In the genomic region with DNA sequence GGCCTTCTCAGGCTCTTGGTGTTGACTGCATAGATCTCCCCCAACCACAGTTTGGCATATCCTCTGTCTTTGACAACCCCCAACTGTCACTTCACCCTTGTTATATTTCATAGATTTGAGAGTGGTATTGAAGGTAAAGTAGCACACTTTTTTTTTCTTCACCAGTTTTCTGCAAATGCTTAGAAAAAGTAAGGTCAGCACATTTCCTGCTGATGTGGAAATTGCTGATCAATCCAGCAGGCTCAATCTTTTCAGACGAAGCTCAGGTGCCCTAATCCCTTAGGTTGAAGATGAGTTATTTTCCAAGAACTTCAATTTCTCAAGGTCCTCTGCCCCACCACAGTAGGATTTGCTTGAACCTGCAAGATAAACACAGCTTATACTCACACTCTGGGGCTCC, we compare ENCODE assay signal across 20 cellular contexts. TPM values are rescaled to one million over a fixed set of nuclear protein-coding genes. Genes with fewer than 3 reads are reported as not detected.
DNase-seq lines count a peak whose midpoint lies in the region; ATAC-seq, FAIRE-seq and TF ChIP-seq lines count a peak whose summit lies in the region.
"Had no signal": no experiment of that assay in that cellular context is flagged by ENCODE, and none has a peak within 500 bp of the region (broad histone marks: within the 10 kb centered on the region; RNA-seq: fewer than 3 reads in every experiment).

No MANE protein-coding gene starts in this region.

- H3K27ac Mint-ChIP-seq in CD4-positive, alpha-beta T cell, result no peak overlapping the region
- H3K27ac Mint-ChIP-seq: CD4-positive, CD25-positive, alpha-beta regulatory T cell had no signal

- no peaks in the 10 kb centered on the region for H3K9me3 Mint-ChIP-seq in CD4-positive, alpha-beta T cell

- in situ Hi-C loops in K562 (cut with MboI), result no loop called here

- H3K4me2 ChIP-seq in K562 (ENCODE audit: insufficient read depth, low read length), result no peak overlapping the region
- H3K4me2 ChIP-seq: KMS-11 had no signal

- no peak overlapping the region for H3K4me3 Mint-ChIP-seq in CD4-positive, alpha-beta T cell
- H3K4me3 Mint-ChIP-seq: CD4-positive, CD25-positive, alpha-beta regulatory T cell had no signal

- H3K27ac ChIP-seq in HUES6 (ENCODE audit: low read depth, low read length), result peak overlapping the region; percentile 11; the same call in 1 of the 2 replicates
- no peak overlapping the region for H3K27ac ChIP-seq in K562 (ENCODE audit: extremely low read depth, low read depth, low read length)
- H3K27ac ChIP-seq in CD4-positive, alpha-beta T cell (ENCODE audit: low read depth, low read length), result no peak overlapping the region
- H3K27ac ChIP-seq: GM23248, KMS-11 had no signal

- FAIRE-seq in K562 (lab: Jason Lieb, UNC), result no peak
- FAIRE-seq: D721Med, G401.6, GM12891 had no signal

- intact Hi-C loops in K562 (cut with micrococcal nuclease), result no loop called here
- intact Hi-C loops in CD4-positive, alpha-beta T cell (cut with DNase I, micrococcal nuclease), result no loop called here

- TF ChIP-seq POLR2A in K562 (conservative IDR thresholded peaks at IDR 0.05), result no peak

- WGBS in K562 (ENCODE audit: insufficient coverage, low coverage, missing lambda C conversion rate), result 7% methylated on average over 1 of the region's 1 CpG

- H3K9ac ChIP-seq in HUES6 (ENCODE audit: low read length) (no peak overlapping the region), K562 (ENCODE audit: insufficient read depth in 1 of 2, low read depth in 2 of 2, low read length in 2 of 2) (no peak overlapping the region)
- H3K9ac ChIP-seq: GM23248, KMS-11 had no signal

- H3K9me3 ChIP-seq in HUES6 (ENCODE audit: control insufficient read depth, insufficient read depth, low read depth, low read length), result peaks cover 22% of the 10 kb centered on the region
- no peaks in the 10 kb centered on the region for H3K9me3 ChIP-seq in K562 (replicated peaks; ENCODE audit: control insufficient read depth, insufficient read depth, low read depth, low read length)
- no peaks in the 10 kb centered on the region for H3K9me3 ChIP-seq in CD4-positive, alpha-beta T cell (ENCODE audit: control insufficient read depth, low read length)
- H3K9me3 ChIP-seq: BE2C, Caco-2 had no signal

- no peaks in the 10 kb centered on the region for H3K27me3 Mint-ChIP-seq in CD4-positive, alpha-beta T cell

- no peaks in the 10 kb centered on the region for H3K36me3 Mint-ChIP-seq in CD4-positive, alpha-beta T cell (ENCODE audit: low read depth)
- H3K36me3 Mint-ChIP-seq: CD4-positive, CD25-positive, alpha-beta regulatory T cell had no signal

- H3K4me1 ChIP-seq in HUES6 (ENCODE audit: control insufficient read depth, insufficient read depth, low read length), result peaks cover 36% of the 10 kb centered on the region
- no peaks in the 10 kb centered on the region for H3K4me1 ChIP-seq in K562 (replicated peaks in 1 of 2; ENCODE audit: control insufficient read depth in 2 of 2, insufficient read depth in 2 of 2, low read length in 2 of 2)
- H3K4me1 ChIP-seq: BE2C, Caco-2 had no signal

- H3K4me3 ChIP-seq in HUES6 (ENCODE audit: low read depth, low read length) (no peak overlapping the region), K562 (no peak overlapping the region)
- H3K4me3 ChIP-seq: GM23248 had no signal

- H3K36me3 ChIP-seq in HUES6 (ENCODE audit: control insufficient read depth, insufficient read depth, low read length) (no peaks in the 10 kb centered on the region), K562 (ENCODE audit: control insufficient read depth, insufficient read depth, low read length) (no peaks in the 10 kb centered on the region)
- H3K36me3 ChIP-seq: BE2C had no signal

- no peaks in the 10 kb centered on the region for H4K20me1 ChIP-seq in K562 (replicated peaks; ENCODE audit: control insufficient read depth, insufficient read depth, low read length)

- POLR2A ChIA-PET in K562 (lab: Yijun Ruan, JAX), result no interaction called here
- POLR2A ChIA-PET in CD4-positive, alpha-beta T cell (lab: Charles Lee), result no interaction called here

- CTCF ChIA-PET in K562 (lab: Yijun Ruan, JAX; ENCODE audit: low intra/inter-chr PET ratio), result interaction anchor here (0.6 kb wide), 1 partner anchor 461 kb away, joined by 3 read pairs; no protein-coding TSS in a partner anchor
- CTCF ChIA-PET in CD4-positive, alpha-beta T cell (lab: Charles Lee), result no interaction called here

- ATAC-seq in K562 (no peak), left lobe of liver (no peak)
- ATAC-seq in CD4-positive, alpha-beta T cell (ENCODE audit: poor library complexity), result no peak

- H3K79me2 ChIP-seq in K562 (ENCODE audit: control insufficient read depth, insufficient read depth, low read length), result no peaks in the 10 kb centered on the region

- H3K4me1 Mint-ChIP-seq in CD4-positive, alpha-beta T cell (ENCODE audit: low read depth), result peaks cover 4% of the 10 kb centered on the region

- no TSS peak for BruUV-seq in K562 (replicated peaks; lab: Mats Ljungman, UMichigan)

- no peak for TF ChIP-seq CTCF in GM20000 (IDR thresholded peaks at IDR 0.05; ENCODE audit: extremely low read depth, missing control alignments)
- TF ChIP-seq CTCF in K562 (IDR thresholded peaks at IDR 0.05 in 2 of 3, conservative IDR thresholded peaks at IDR 0.05 in 1 of 3; ENCODE audit: insufficient read depth in 2 of 3, low read depth in 1 of 3, low read length in 3 of 3), result no peak
- no peak for TF ChIP-seq CTCF in CD4-positive, alpha-beta T cell (IDR thresholded peaks at IDR 0.05)

- no peak for TF ChIP-seq RAD21 in K562 (CRISPR knock-in tag; conservative IDR thresholded peaks at IDR 0.05 in 1 of 2, IDR thresholded peaks at IDR 0.05 in 1 of 2)

- no peak for TF ChIP-seq EP300 in K562 (IDR thresholded peaks at IDR 0.05; ENCODE audit: low read length)

- DNase-seq in GM20000 (ENCODE audit: low spot score), result peak; percentile 2
- no peak for DNase-seq in K562 (ENCODE audit: extremely low read depth in 1 of 4, low spot score in 3 of 4)
- DNase-seq in left lobe of liver (ENCODE audit: low spot score), result no peak
- no peak for DNase-seq in CD4-positive, alpha-beta T cell
- no peak for DNase-seq in activated CD8-positive, alpha-beta memory T cell treated with anti-CD3 and anti-CD28 coated beads for 24 hours
- DNase-seq: ACHN; BE2C; C1 segment of cervical spinal cord; Caco-2; CD4-positive, CD25-positive, alpha-beta regulatory T cell; GM23248 had no signal

- H3K9me1 ChIP-seq in K562 (ENCODE audit: control insufficient read depth, insufficient read depth, low read length), result no peaks in the 10 kb centered on the region

- no peaks in the 10 kb centered on the region for H3K27me3 ChIP-seq in HUES6 (ENCODE audit: control insufficient read depth, insufficient read depth, low read length)
- no peaks in the 10 kb centered on the region; a peak in 1 of 5 replicates for H3K27me3 ChIP-seq in K562 (ENCODE audit: control insufficient read depth in 2 of 2, insufficient read depth in 2 of 2, low read length in 2 of 2)
- H3K27me3 ChIP-seq in CD4-positive, alpha-beta T cell (ENCODE audit: control insufficient read depth, insufficient read depth, low read length), result no peaks in the 10 kb centered on the region
- H3K27me3 ChIP-seq: BE2C had no signal

- H2AFZ ChIP-seq in K562 (ENCODE audit: low read depth, low read length), result no peak overlapping the region
- H2AFZ ChIP-seq: GM23248 had no signal

TF ChIP-seq in K562, 482 proteins besides CTCF, POLR2A, EP300 and RAD21 (continues in another document):
- TF ChIP-seq STAT5A (IDR thresholded peaks at IDR 0.05; ENCODE audit: borderline replicate concordance, low read length), result no peak
- TF ChIP-seq ZNF124 (CRISPR knock-in tag; IDR thresholded peaks at IDR 0.05), result no peak
- TF ChIP-seq, protein P1, sequence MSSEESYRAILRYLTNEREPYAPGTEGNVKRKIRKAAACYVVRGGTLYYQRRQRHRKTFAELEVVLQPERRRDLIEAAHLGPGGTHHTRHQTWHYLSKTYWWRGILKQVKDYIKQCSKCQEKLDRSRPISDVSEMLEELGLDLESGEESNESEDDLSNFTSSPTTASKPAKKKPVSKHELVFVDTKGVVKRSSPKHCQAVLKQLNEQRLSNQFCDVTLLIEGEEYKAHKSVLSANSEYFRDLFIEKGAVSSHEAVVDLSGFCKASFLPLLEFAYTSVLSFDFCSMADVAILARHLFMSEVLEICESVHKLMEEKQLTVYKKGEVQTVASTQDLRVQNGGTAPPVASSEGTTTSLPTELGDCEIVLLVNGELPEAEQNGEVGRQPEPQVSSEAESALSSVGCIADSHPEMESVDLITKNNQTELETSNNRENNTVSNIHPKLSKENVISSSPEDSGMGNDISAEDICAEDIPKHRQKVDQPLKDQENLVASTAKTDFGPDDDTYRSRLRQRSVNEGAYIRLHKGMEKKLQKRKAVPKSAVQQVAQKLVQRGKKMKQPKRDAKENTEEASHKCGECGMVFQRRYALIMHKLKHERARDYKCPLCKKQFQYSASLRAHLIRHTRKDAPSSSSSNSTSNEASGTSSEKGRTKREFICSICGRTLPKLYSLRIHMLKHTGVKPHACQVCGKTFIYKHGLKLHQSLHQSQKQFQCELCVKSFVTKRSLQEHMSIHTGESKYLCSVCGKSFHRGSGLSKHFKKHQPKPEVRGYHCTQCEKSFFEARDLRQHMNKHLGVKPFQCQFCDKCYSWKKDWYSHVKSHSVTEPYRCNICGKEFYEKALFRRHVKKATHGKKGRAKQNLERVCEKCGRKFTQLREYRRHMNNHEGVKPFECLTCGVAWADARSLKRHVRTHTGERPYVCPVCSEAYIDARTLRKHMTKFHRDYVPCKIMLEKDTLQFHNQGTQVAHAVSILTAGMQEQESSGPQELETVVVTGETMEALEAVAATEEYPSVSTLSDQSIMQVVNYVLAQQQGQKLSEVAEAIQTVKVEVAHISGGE (CRISPR knock-in tag; IDR thresholded peaks at IDR 0.05), result no peak
- no peak for TF ChIP-seq ZNF717 (CRISPR knock-in tag; IDR thresholded peaks at IDR 0.05)

RNA-seq across cellular contexts. Expression of a gene that starts 38.5 kb away (rescaled TPM):
- 0.09 and 0.42 TPM in 2 replicates for total RNA-seq in K562 (2011; cell fraction: chromatin; rRNA removed; ENCODE audit: low replicate concordance)
- under 0.01 TPM in 2 replicates for total RNA-seq in K562 (2011; cell fraction: nucleolus; rRNA removed)
- 0.15 TPM in 1 of 2 replicates, not detected in the other for total RNA-seq in K562 (2011; cell fraction: nucleoplasm; rRNA removed)
- total RNA-seq in K562 (2014; rRNA removed) (under 0.01 and 0.08 TPM in 2 replicates), K562 (2014; rRNA removed; fragmentation: Illumina TruSeq; extraction: Trizol) (0.06 and 0.11 TPM in 2 replicates), K562 (2015; rRNA removed; fragmentation: Illumina TruSeq; extraction: Trizol) (0.04 and 0.08 TPM in 2 replicates), K562 (2021) (0.04 and 0.07 TPM in 2 replicates), left lobe of liver (not detected)
- polyA plus RNA-seq in K562 (2011; rRNA removed) (0.04 and 0.07 TPM in 2 replicates), K562 (2014; fragmentation: Illumina TruSeq; extraction: Trizol) (0.04 and 0.06 TPM in 2 replicates), K562 (2014; fragmentation: Nextera tagmentation; extraction: Ambion mirVana) (under 1 TPM; 0.03 to 0.04 TPM), K562 (2014; rRNA removed) (0.04 TPM in 1 of 2 replicates, not detected in the other)
- 0.03 TPM in 1 of 2 replicates, not detected in the other for polyA plus RNA-seq in K562 (2011; cell fraction: cytosol; rRNA removed)
- 0.03 and 0.04 TPM in 2 replicates for polyA plus RNA-seq in K562 (2011; cell fraction: nucleus; rRNA removed)
- polyA plus RNA-seq in K562 (2012), result 0.03 and 0.07 TPM in 2 replicates
- polyA minus RNA-seq in K562 (2011; rRNA and poly(A)+ RNA removed), result 0.09 and 0.14 TPM in 2 replicates
- not detected in 2 replicates for polyA minus RNA-seq in K562 (2011; cell fraction: cytosol; rRNA and poly(A)+ RNA removed)
- 0.13 and 0.22 TPM in 2 replicates for polyA minus RNA-seq in K562 (2011; cell fraction: nucleus; rRNA and poly(A)+ RNA removed)
- under 1 TPM; 0.55 to 0.56 TPM for total RNA-seq in CD4-positive, alpha-beta T cell
- total RNA-seq: A172, GM23248, H7, HT-29, LHCN-M2 had no signal
- polyA plus RNA-seq: GM23248 had no signal
